Comparison of ENCODE assay signal across 25 cellular contexts in genomic region chr1:25731626-25732370, GRCh38.
DNase-seq lines count a peak whose midpoint lies in the region; ATAC-seq lines count a peak whose summit lies in the region.
"Had no signal": no experiment of that assay in that cellular context is flagged by ENCODE, and none has a peak within 500 bp of the region (broad histone marks: within the 10 kb centered on the region; RNA-seq: fewer than 3 reads in every experiment).

No MANE protein-coding gene starts in this region.

- H3K4me3 ChIP-seq in BLaER1 (no peak overlapping the region), neuronal stem cell (ENCODE audit: low read length in 2 of 2) (no peak overlapping the region)
- H3K4me3 ChIP-seq: colonic mucosa, GM23338, left ventricle myocardium inferior, PC-9 had no signal

- no peak overlapping the region for H3K14ac ChIP-seq in neuronal stem cell (ENCODE audit: low read length)

- peak overlapping the region; percentile 5 for H2BK12ac ChIP-seq in neuronal stem cell (ENCODE audit: low read length)

- H3K23ac ChIP-seq in neuronal stem cell (ENCODE audit: low read depth, low read length, poor library complexity): no peak overlapping the region

- H3K9me3 ChIP-seq in BLaER1 (no peaks in the 10 kb centered on the region), neuronal stem cell (replicated peaks in 1 of 2; ENCODE audit: control insufficient read depth in 2 of 2, insufficient read depth in 1 of 2, low read depth in 1 of 2, low read length in 2 of 2) (no peaks in the 10 kb centered on the region)
- H3K9me3 ChIP-seq: colonic mucosa, left ventricle myocardium inferior had no signal

- no peak overlapping the region for H2BK5ac ChIP-seq in neuronal stem cell (ENCODE audit: low read length)

- H3K18ac ChIP-seq in neuronal stem cell (ENCODE audit: low read length): no peak overlapping the region

- H3K79me1 ChIP-seq in neuronal stem cell (ENCODE audit: low read depth, low read length): no peaks in the 10 kb centered on the region

- no peak overlapping the region for H2BK15ac ChIP-seq in neuronal stem cell (ENCODE audit: low read length)

- H4K91ac ChIP-seq in neuronal stem cell (ENCODE audit: low read depth, low read length, poor library complexity): no peak overlapping the region

- ATAC-seq in HG02610 (IDR thresholded peaks at IDR 0.05; ENCODE audit: unreplicated experiment): no peak
- ATAC-seq: GM23338, WTC11 had no signal

- no peak overlapping the region for H2AFZ ChIP-seq in neuronal stem cell (ENCODE audit: low read length)
- H2AFZ ChIP-seq: GM23338, PC-9 had no signal

- no peaks in the 10 kb centered on the region for H3K36me3 ChIP-seq in BLaER1
- no peaks in the 10 kb centered on the region for H3K36me3 ChIP-seq in neuronal stem cell (replicated peaks in 1 of 2; ENCODE audit: control insufficient read depth in 2 of 2, insufficient read depth in 2 of 2, low read length in 2 of 2)
- H3K36me3 ChIP-seq: colonic mucosa, left ventricle myocardium inferior had no signal

- H3K27ac ChIP-seq in BLaER1 (no peak overlapping the region), neuronal stem cell (replicated peaks; ENCODE audit: low read length) (no peak overlapping the region)
- H3K27ac ChIP-seq: colonic mucosa, left ventricle myocardium inferior, PC-9 had no signal

- no peaks in the 10 kb centered on the region for H4K20me1 ChIP-seq in BLaER1

- WGBS in neuronal stem cell (ENCODE audit: extremely low coverage in 2 of 2, insufficient read length in 2 of 2, insufficient replicate concordance in 1 of 2), 2 donors: no CpG with 5 or more reads among the region's 4 CpGs

- H3K9ac ChIP-seq in BLaER1 (no peak overlapping the region), neuronal stem cell (ENCODE audit: low read depth, low read length, poor library complexity) (no peak overlapping the region)

- H4K8ac ChIP-seq in neuronal stem cell (ENCODE audit: low read depth, low read length): no peak overlapping the region

- H3K4ac ChIP-seq in neuronal stem cell (ENCODE audit: low read length): no peak overlapping the region

- H3K4me1 ChIP-seq in BLaER1 (peaks cover 51% of the 10 kb centered on the region), neuronal stem cell (ENCODE audit: control insufficient read depth in 2 of 2, insufficient read depth in 1 of 2, low read depth in 1 of 2, low read length in 2 of 2) (peaks cover 15 to 29% of the 10 kb centered on the region in 2 donors)

- H3K27me3 ChIP-seq in BLaER1 (no peaks in the 10 kb centered on the region), neuronal stem cell (ENCODE audit: control insufficient read depth in 3 of 3, insufficient read depth in 3 of 3, low read depth in 1 of 3, low read length in 3 of 3) (no peaks in the 10 kb centered on the region)
- H3K27me3 ChIP-seq: colonic mucosa had no signal

- H2BK120ac ChIP-seq in neuronal stem cell (ENCODE audit: low read depth, low read length): no peak overlapping the region

- H2AK5ac ChIP-seq in neuronal stem cell (ENCODE audit: low read depth, low read length): no peak overlapping the region

- peak; percentile 43 for DNase-seq in COLO668 (lab: John Stamatoyannopoulos, UW; ENCODE audit: unreplicated experiment)
- DNase-seq in NCI-H524 treated with DMSO at 0.1 percent for 48 hours (lab: John Stamatoyannopoulos, UW): peak; percentile 26
- no peak for DNase-seq in neuronal stem cell (ENCODE audit: low spot score)
- DNase-seq in NCI-H2227 (lab: John Stamatoyannopoulos, UW; ENCODE audit: unreplicated experiment): no peak
- DNase-seq in central memory CD4-positive, alpha-beta T cell: no peak
- DNase-seq: activated CD4-positive, alpha-beta T cell treated with anti-CD3 and anti-CD28 coated beads, Interleukin-2, amount 50 U/mL, for 1 hour; activated T-cell treated with anti-CD3 and anti-CD28 coated beads, Interleukin-2, amount 50 U/mL, for 72 hours; colonic mucosa; effector CD8-positive, alpha-beta T cell; IMR-90; islet precursor cell; left ventricle myocardium inferior; NCI-H1048; NCI-H2029; NCI-H226; NK-92 treated with Interleukin-12 subunit alpha and Interleukin-12 subunit beta, amount 100 ng/mL, for 24 hours; nucleus accumbens; PC-9; SIG-M5; stimulated activated CD8-positive, alpha-beta memory T cell treated with anti-CD3 and anti-CD28 coated beads, Interleukin-4, amount 100 ng/mL, for 48 hours; trophoblast cell had no signal

- peak overlapping the region; percentile 59 for H3K4me2 ChIP-seq in BLaER1
- no peak overlapping the region for H3K4me2 ChIP-seq in neuronal stem cell (ENCODE audit: insufficient read depth, low read length, poor library complexity, severe bottlenecking)
- H3K4me2 ChIP-seq: GM23338, PC-9 had no signal

Comparison
In these comparisons a context has a peak if more than half of its experiments do, and no peak if none do; other contexts are left out.
1. DNase-seq: peak in COLO668 (single experiment) and NCI-H524 treated with DMSO at 0.1 percent for 48 hours (single experiment); none in neuronal stem cell (single experiment), NCI-H2227 (single experiment) and central memory CD4-positive, alpha-beta T cell (single experiment).